ENCODE assay signal across 16 cellular contexts in the genomic region with DNA sequence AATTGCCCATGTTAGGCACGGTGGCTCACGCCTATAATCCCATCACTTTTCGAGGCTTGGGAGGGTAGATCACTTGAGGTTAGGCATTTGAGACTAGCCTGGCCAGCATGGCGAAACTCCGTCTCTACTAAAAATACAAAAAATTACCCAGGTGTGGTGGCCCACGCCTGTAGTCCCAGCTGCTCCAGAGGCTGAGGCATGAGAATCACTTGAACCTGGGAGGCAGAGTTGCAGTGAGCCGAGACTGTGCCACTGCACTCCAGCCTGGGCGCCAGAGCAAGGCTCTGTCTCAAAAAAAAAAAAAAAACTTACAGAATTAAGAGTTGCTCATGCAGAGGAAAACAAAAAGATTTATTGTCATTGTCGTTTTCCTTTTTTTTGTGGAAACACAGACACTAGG. TPM values are rescaled to one million over a fixed set of nuclear protein-coding genes. Genes with fewer than 3 reads are reported as not detected.
"Had no signal": no experiment of that assay in that cellular context is flagged by ENCODE, and none has a peak within 500 bp of the region (broad histone marks: within the 10 kb centered on the region; RNA-seq: fewer than 3 reads in every experiment).

No MANE protein-coding gene starts in this region.

- H3K9me3 Mint-ChIP-seq: immature natural killer cell; neural progenitor cell; T-helper 2 cell treated with Interferon-gamma antibody and Interleukin-4, amounts not matched to agents 5 μg/mL and 100 μg/mL, for 36 hours had no signal

- DNase-seq: activated CD4-positive, alpha-beta T cell treated with anti-CD3 and anti-CD28 coated beads for 4 hours; activated CD8-positive, alpha-beta T cell treated with anti-CD3 and anti-CD28 coated beads, Interleukin-2, amount 10 ng/mL, durations not matched to agents 7 days and 5 days; activated naive CD4-positive, alpha-beta T cell treated with anti-CD3 and anti-CD28 coated beads, Interleukin-2, amount 50 U/mL, for 16 hours; dorsolateral prefrontal cortex; immature natural killer cell; kidney glomerular epithelial cell; left ventricle myocardium inferior; ovary; psoas muscle; right cardiac atrium; testis; upper lobe of right lung had no signal

- H3K27me3 ChIP-seq: cardiac muscle cell, dorsolateral prefrontal cortex, neural progenitor cell, ovary, testis, upper lobe of right lung had no signal

- ATAC-seq: activated CD8-positive, alpha-beta T cell treated with anti-CD3 and anti-CD28 coated beads, Interleukin-2, amount 10 ng/mL, durations not matched to agents 7 days and 5 days; psoas muscle; right cardiac atrium; upper lobe of right lung had no signal

- H3K4me3 Mint-ChIP-seq: activated CD8-positive, alpha-beta T cell treated with anti-CD3 and anti-CD28 coated beads, Interleukin-2, amount 10 ng/mL, durations not matched to agents 7 days and 5 days; immature natural killer cell had no signal

- FAIRE-seq: TTC549 had no signal

- H3K27ac Mint-ChIP-seq: activated CD8-positive, alpha-beta T cell treated with anti-CD3 and anti-CD28 coated beads, Interleukin-2, amount 10 ng/mL, durations not matched to agents 7 days and 5 days; neural progenitor cell had no signal

- H3K27ac ChIP-seq: cardiac muscle cell, dorsolateral prefrontal cortex, left ventricle myocardium inferior, neural progenitor cell, ovary, psoas muscle, testis, upper lobe of right lung had no signal

- H3K9me3 ChIP-seq: left ventricle myocardium inferior, ovary, psoas muscle, testis, upper lobe of right lung had no signal

RNA-seq across cellular contexts. Expression of gene FCGBP, which starts 33.1 kb away (rescaled TPM):
- polyA plus RNA-seq: cardiac muscle cell had no signal
